In genomic region chr2:75258620-75259019, GRCh38 we compare ENCODE assay signal across 27 cellular contexts.
"Had no signal": no experiment of that assay in that cellular context is flagged by ENCODE, and none has a peak within 500 bp of the region (broad histone marks: within the 10 kb centered on the region; RNA-seq: fewer than 3 reads in every experiment).

No MANE protein-coding gene starts in this region.

- H3K27ac ChIP-seq: stomach, suprapubic skin, testis, thoracic aorta, thyroid gland, tibial artery, tibial nerve, transverse colon, upper lobe of left lung, upper lobe of right lung, uterus, vagina had no signal

- DNase-seq: stimulated activated CD4-positive, alpha-beta T cell treated with anti-CD3 and anti-CD28 coated beads, Interleukin-2, amount 100 ng/mL, for 48 hours; stimulated activated CD4-positive, alpha-beta T cell treated with anti-CD3 and anti-CD28 coated beads, Interleukin-4, amount 100 ng/mL, for 1 hour; stimulated activated CD4-positive, alpha-beta T cell treated with anti-CD3 and anti-CD28 coated beads, Interleukin-4, amount 100 ng/mL, for 24 hours; stimulated activated CD4-positive, alpha-beta T cell treated with anti-CD3 and anti-CD28 coated beads, Interleukin-4, amount 100 ng/mL, for 4 hours; stimulated activated CD8-positive, alpha-beta memory T cell treated with anti-CD3 and anti-CD28 coated beads, Interleukin-4, amount 100 ng/mL, for 48 hours; stimulated activated naive B cell treated with anti-CD40 and anti-IgM and Interleukin-4, amounts not matched to agents 10 μg/mL and 1 μg/mL and 100 μg/mL, for 72 hours; stimulated activated naive CD4-positive, alpha-beta T cell; stimulated activated naive CD4-positive, alpha-beta T cell treated with Interleukin-2 at 50 U/mL for 16 hours; stimulated activated naive CD8-positive, alpha-beta T cell treated with anti-CD3 and anti-CD28 coated beads, Interleukin-15, amount 100 ng/mL, for 72 hours; stimulated activated naive CD8-positive, alpha-beta T cell treated with anti-CD3 and anti-CD28 coated beads, Interleukin-15, Interleukin-2, amounts not matched to agents 100 U/mL and 50 U/mL, for 24 hours; stomach; substantia nigra; testis; thyroid gland; tibial artery; transverse colon; trophoblast cell; upper lobe of left lung; upper lobe of right lung; uterus had no signal

- H3K4me1 ChIP-seq: stomach, suprapubic skin, testis, thyroid gland, tibial artery, tibial nerve, transverse colon, upper lobe of left lung, upper lobe of right lung, uterus, vagina had no signal

- H3K36me3 ChIP-seq: stomach, suprapubic skin, thoracic aorta, thyroid gland, tibial artery, tibial nerve, transverse colon, upper lobe of left lung, upper lobe of right lung, uterus, vagina had no signal

- ATAC-seq: stimulated activated effector memory CD8-positive, alpha-beta T cell treated with anti-CD3 and anti-CD28 coated beads, Interleukin-12 subunit alpha, Interleukin-12 subunit beta, amount 100 ng/mL, for 72 hours; stimulated activated memory B cell treated with anti-CD40 and anti-IgM and Interleukin-4, amounts not matched to agents 10 μg/mL and 1 μg/mL and 100 μg/mL, for 72 hours; stimulated activated naive B cell treated with anti-CD40 and anti-IgM and Interleukin-4, amounts not matched to agents 10 μg/mL and 1 μg/mL and 100 μg/mL, for 72 hours; stimulated activated naive CD8-positive, alpha-beta T cell treated with anti-CD3 and anti-CD28 coated beads, Interleukin-15, amount 100 ng/mL, for 72 hours; stimulated activated naive CD8-positive, alpha-beta T cell treated with anti-CD3 and anti-CD28 coated beads, Interleukin-15, Interleukin-2, amounts not matched to agents 100 U/mL and 50 U/mL, for 24 hours; upper lobe of right lung had no signal

- H3K9me3 ChIP-seq: testis, thyroid gland, vagina had no signal

- H3K27me3 ChIP-seq: stomach, suprapubic skin, testis, thyroid gland, tibial artery, tibial nerve, transverse colon, upper lobe of left lung, upper lobe of right lung, uterus, vagina had no signal

- H3K4me3 ChIP-seq: stomach, suprapubic skin, testis, thoracic aorta, thyroid gland, tibial artery, tibial nerve, transverse colon, upper lobe of left lung, upper lobe of right lung, uterus, vagina had no signal

- FAIRE-seq: urothelium cell line had no signal
